ENCODE assay signal across 1 cellular context in the genomic region with DNA sequence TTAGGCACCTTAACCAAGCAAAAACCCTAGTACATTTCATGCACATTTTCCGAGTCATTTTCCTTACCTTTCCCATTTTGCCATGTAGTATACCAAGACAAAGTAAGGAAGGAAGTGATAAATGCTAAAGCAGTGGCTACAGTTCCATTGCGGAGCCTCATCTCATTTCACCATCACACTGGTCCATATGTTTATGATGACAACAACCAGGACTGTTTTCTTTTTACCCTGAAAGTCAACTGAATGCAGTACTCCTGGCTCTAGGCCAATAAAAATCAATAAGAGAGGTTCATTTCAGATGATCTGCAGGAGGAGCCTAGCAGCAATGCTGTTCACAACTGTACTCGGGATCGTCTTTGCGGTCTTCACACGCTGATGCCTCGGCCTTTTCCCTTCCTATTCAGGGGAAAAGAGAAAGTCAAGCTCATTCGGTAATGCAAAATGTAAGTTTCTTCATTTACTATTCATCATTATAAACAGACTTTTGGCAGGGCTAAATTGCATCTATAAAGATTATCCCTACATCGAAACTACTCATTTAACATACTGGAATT.
TF ChIP-seq lines count a peak whose summit lies in the region.

No MANE protein-coding gene starts in this region.

TF ChIP-seq in K562, 482 proteins besides CTCF, POLR2A, EP300 and RAD21 (continued from another document):
- no peak for TF ChIP-seq GTF2B (IDR thresholded peaks at IDR 0.05; ENCODE audit: extremely low read depth, insufficient read length)
- TF ChIP-seq USF1 (CRISPR knock-in tag; IDR thresholded peaks at IDR 0.05) = no peak
TF ChIP-seq in K562: peak in this region for 1.
